14 cellular contexts compared by ENCODE assay signal in the genomic region with DNA sequence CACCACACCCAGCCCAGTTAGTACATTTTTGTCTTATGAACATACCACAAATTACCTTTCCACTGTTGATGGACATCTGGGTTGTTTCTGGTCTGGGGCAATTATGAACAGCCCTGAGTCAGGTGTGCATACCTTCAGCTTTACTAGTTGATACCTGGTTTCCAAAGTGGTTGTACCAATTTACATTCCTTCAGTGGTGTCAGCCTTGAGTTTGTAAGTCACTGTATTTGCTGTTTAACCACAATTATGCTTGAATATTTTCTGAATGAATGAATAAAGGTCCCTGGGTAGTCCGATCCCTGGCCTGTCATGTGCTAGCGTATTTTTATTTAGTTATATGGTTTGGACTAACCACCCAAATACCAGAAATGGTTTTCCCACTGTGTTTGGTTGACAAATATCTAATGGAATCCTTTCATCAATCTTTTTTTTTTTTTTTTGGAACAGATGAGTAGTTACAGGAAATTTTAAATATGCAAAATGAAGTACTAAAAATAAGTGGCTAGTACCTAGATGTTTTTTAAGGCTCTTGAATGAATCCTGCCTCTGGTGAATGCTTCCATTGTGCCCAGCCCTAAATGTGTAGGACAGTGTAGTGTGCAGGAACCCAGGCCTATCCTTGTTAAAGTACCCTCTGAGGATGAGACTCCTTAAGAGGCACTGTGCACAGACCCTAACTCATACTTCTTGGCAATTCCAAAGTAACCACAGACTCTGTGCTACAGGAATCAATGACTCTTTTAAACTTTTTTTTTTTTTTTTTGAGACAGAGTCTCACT. TPM values are rescaled to one million over a fixed set of nuclear protein-coding genes. Genes with fewer than 3 reads are reported as not detected.
DNase-seq lines count a peak whose midpoint lies in the region; ATAC-seq, FAIRE-seq and TF ChIP-seq lines count a peak whose summit lies in the region.
"Had no signal": no experiment of that assay in that cellular context is flagged by ENCODE, and none has a peak within 500 bp of the region (broad histone marks: within the 10 kb centered on the region; RNA-seq: fewer than 3 reads in every experiment).

No MANE protein-coding gene starts in this region.

- H3K36me3 Mint-ChIP-seq in astrocyte (ENCODE audit: low read depth, unreplicated experiment) = peaks cover 2% of the 10 kb centered on the region
- H3K36me3 Mint-ChIP-seq in activated CD4-positive, alpha-beta T cell treated with anti-CD3 and anti-CD28 coated beads, Interleukin-2, amount 10 ng/mL, durations not matched to agents 24 days and 14 days (ENCODE audit: low read depth) = no peaks in the 10 kb centered on the region

- no peaks in the 10 kb centered on the region for H3K27me3 Mint-ChIP-seq in astrocyte (ENCODE audit: low read depth, unreplicated experiment)
- H3K27me3 Mint-ChIP-seq in activated CD4-positive, alpha-beta T cell treated with anti-CD3 and anti-CD28 coated beads, Interleukin-2, amount 10 ng/mL, durations not matched to agents 24 days and 14 days = no peaks in the 10 kb centered on the region

- peak overlapping the region; percentile 85 for H3K27ac Mint-ChIP-seq in astrocyte (ENCODE audit: unreplicated experiment)
- H3K27ac Mint-ChIP-seq in activated CD4-positive, alpha-beta T cell treated with anti-CD3 and anti-CD28 coated beads, Interleukin-2, amount 10 ng/mL, durations not matched to agents 24 days and 14 days = no peak overlapping the region

- peak overlapping the region; percentile 52 for H3K9ac ChIP-seq in astrocyte (ENCODE audit: low read length)

- H3K9me3 Mint-ChIP-seq in astrocyte (ENCODE audit: unreplicated experiment) = no peaks in the 10 kb centered on the region
- no peaks in the 10 kb centered on the region for H3K9me3 Mint-ChIP-seq in activated CD4-positive, alpha-beta T cell treated with anti-CD3 and anti-CD28 coated beads, Interleukin-2, amount 10 ng/mL, durations not matched to agents 24 days and 14 days
- H3K9me3 Mint-ChIP-seq: activated T-cell treated with anti-CD3 and anti-CD28 coated beads, Interleukin-2, amount 50 U/mL, for 72 hours had no signal

- no peaks in the 10 kb centered on the region for H3K36me3 ChIP-seq in astrocyte (ENCODE audit: insufficient read depth, low read length)
- no peaks in the 10 kb centered on the region for H3K36me3 ChIP-seq in aorta (ENCODE audit: control insufficient read depth in 1 of 2, insufficient read depth in 2 of 2, low read length in 1 of 2)
- H3K36me3 ChIP-seq: stomach had no signal

- H3K4me1 Mint-ChIP-seq in astrocyte (ENCODE audit: low read depth, unreplicated experiment) = peaks cover 29% of the 10 kb centered on the region
- H3K4me1 Mint-ChIP-seq in activated CD4-positive, alpha-beta T cell treated with anti-CD3 and anti-CD28 coated beads, Interleukin-2, amount 10 ng/mL, durations not matched to agents 24 days and 14 days = peaks cover 35% of the 10 kb centered on the region

- H3K27me3 ChIP-seq in astrocyte (ENCODE audit: insufficient read depth, low read length) (no peaks in the 10 kb centered on the region), aorta (ENCODE audit: control insufficient read depth in 1 of 2, insufficient read depth in 2 of 2, low read length in 1 of 2) (no peaks in the 10 kb centered on the region)

- POLR2A ChIA-PET in AG04449 (lab: Yijun Ruan, JAX) = interaction anchor here (1.2 kb wide), 1 partner anchor 9 kb away, joined by 3 read pairs; no protein-coding TSS in a partner anchor

- H3K4me2 ChIP-seq in astrocyte (ENCODE audit: low read length) = peak overlapping the region; percentile 94

- CTCF ChIA-PET in AG04449 (lab: Yijun Ruan, JAX) = interaction anchor here (1.3 to 1.4 kb wide), 2 partner anchors 11 to 13 kb away, joined by 3 to 4 read pairs; no protein-coding TSS in a partner anchor

- H3K4me3 ChIP-seq in AG04449 (ENCODE audit: low read depth, low read length) (no peak overlapping the region), astrocyte (ENCODE audit: insufficient read depth, low read depth, low read length) (no peak overlapping the region), aorta (ENCODE audit: low read length in 2 of 2) (no peak overlapping the region)

- DNase-seq in AG04449 (ENCODE audit: low read depth, low spot score) (peak; percentile 94), HK-2 (ENCODE audit: unreplicated experiment) (peak; percentile 21), astrocyte (ENCODE audit: low read depth) (peak; percentile 99), islet precursor cell (peak; percentile 83), pons (ENCODE audit: low spot score) (no peak), Ammon's horn (ENCODE audit: low spot score) (no peak), aorta (no peak)
- DNase-seq in activated CD4-positive, alpha-beta T cell treated with anti-CD3 and anti-CD28 coated beads, Interleukin-2, amount 10 ng/mL, durations not matched to agents 24 days and 14 days = no peak
- DNase-seq: activated T-cell treated with anti-CD3 and anti-CD28 coated beads, Interleukin-2, amount 50 U/mL, for 72 hours; dermis blood vessel endothelial cell; NCI-H1930; stomach had no signal

- intact Hi-C loops in activated CD4-positive, alpha-beta T cell treated with anti-CD3 and anti-CD28 coated beads, Interleukin-2, amount 10 ng/mL, durations not matched to agents 24 days and 14 days (cut with micrococcal nuclease) = no loop called here
- intact Hi-C loops in aorta (cut with DNase I) = loop anchor here in 1 of 2 donors (5.0 kb wide), 1 partner anchor 86 kb away; the partner anchor contains the start of genes ACACA and TADA2A

- H4K20me1 ChIP-seq in astrocyte (ENCODE audit: insufficient read depth, low read length) = peaks cover 34% of the 10 kb centered on the region

- peaks cover 38% of the 10 kb centered on the region for H3K4me1 ChIP-seq in astrocyte (ENCODE audit: insufficient read depth, low read length)
- H3K4me1 ChIP-seq in aorta (ENCODE audit: control insufficient read depth in 1 of 2, insufficient read depth in 2 of 2, low read length in 2 of 2) = no peaks in the 10 kb centered on the region

- H3K79me2 ChIP-seq in astrocyte (ENCODE audit: insufficient read depth, low read length) = peaks cover 73% of the 10 kb centered on the region

- ATAC-seq in aorta (ENCODE audit: low FRiP score) = no peak
- ATAC-seq: activated T-cell treated with anti-CD3 and anti-CD28 coated beads, Interleukin-2, amount 50 U/mL, for 72 hours had no signal

- H3K4me3 Mint-ChIP-seq in astrocyte (ENCODE audit: unreplicated experiment) = peak overlapping the region; percentile 96
- no peak overlapping the region for H3K4me3 Mint-ChIP-seq in activated CD4-positive, alpha-beta T cell treated with anti-CD3 and anti-CD28 coated beads, Interleukin-2, amount 10 ng/mL, durations not matched to agents 24 days and 14 days

- no peak overlapping the region for H2AFZ ChIP-seq in astrocyte (ENCODE audit: low read depth, low read length)

- no peaks in the 10 kb centered on the region for H3K9me3 ChIP-seq in astrocyte (ENCODE audit: insufficient read depth, low read depth, low read length)
- no peaks in the 10 kb centered on the region for H3K9me3 ChIP-seq in aorta (ENCODE audit: control insufficient read depth, low read length)
- H3K9me3 ChIP-seq: stomach had no signal

- 81 to 84% methylated on average over 2 of the region's 2 CpGs for WGBS in aorta, 2 donors

- FAIRE-seq in astrocyte (lab: Jason Lieb, UNC) = no peak

- H3K27ac ChIP-seq in astrocyte (ENCODE audit: low read depth, low read length) (peak overlapping the region; percentile 96), aorta (ENCODE audit: low read depth in 1 of 2, low read length in 2 of 2) (no peak overlapping the region)
- H3K27ac ChIP-seq: C4-2B, VCaP had no signal

- TF ChIP-seq CTCF in AG04449 (IDR thresholded peaks at IDR 0.05; ENCODE audit: insufficient read depth, low read length, missing control alignments) (no peak), astrocyte (IDR thresholded peaks at IDR 0.05; ENCODE audit: insufficient read depth, low read depth, low read length) (no peak)

RNA-seq across cellular contexts. Expression of gene DUSP14, which starts 3.7 kb away (rescaled TPM):
- total RNA-seq in astrocyte (64.3 and 69.1 TPM in 2 replicates), aorta (1 to 10 TPM; 9.2 to 9.7 TPM)
- total RNA-seq in activated CD4-positive, alpha-beta T cell treated with anti-CD3 and anti-CD28 coated beads, Interleukin-2, amount 10 ng/mL, durations not matched to agents 24 days and 14 days = 18.7 and 20.2 TPM in 2 replicates
- 1 to 10 TPM; 3.8 to 6.4 TPM for polyA plus RNA-seq in aorta

Comparison
In these comparisons a context has a peak if more than half of its experiments do, and no peak if none do; other contexts are left out.
1. DNase-seq: peak in AG04449 (single experiment), HK-2 (single experiment), astrocyte (single experiment) and islet precursor cell (single experiment); none in pons (single experiment), activated CD4-positive, alpha-beta T cell treated with anti-CD3 and anti-CD28 coated beads, Interleukin-2, amount 10 ng/mL, durations not matched to agents 24 days and 14 days (single experiment), Ammon's horn (single experiment) and aorta (0 of 2).